In the genomic region with DNA sequence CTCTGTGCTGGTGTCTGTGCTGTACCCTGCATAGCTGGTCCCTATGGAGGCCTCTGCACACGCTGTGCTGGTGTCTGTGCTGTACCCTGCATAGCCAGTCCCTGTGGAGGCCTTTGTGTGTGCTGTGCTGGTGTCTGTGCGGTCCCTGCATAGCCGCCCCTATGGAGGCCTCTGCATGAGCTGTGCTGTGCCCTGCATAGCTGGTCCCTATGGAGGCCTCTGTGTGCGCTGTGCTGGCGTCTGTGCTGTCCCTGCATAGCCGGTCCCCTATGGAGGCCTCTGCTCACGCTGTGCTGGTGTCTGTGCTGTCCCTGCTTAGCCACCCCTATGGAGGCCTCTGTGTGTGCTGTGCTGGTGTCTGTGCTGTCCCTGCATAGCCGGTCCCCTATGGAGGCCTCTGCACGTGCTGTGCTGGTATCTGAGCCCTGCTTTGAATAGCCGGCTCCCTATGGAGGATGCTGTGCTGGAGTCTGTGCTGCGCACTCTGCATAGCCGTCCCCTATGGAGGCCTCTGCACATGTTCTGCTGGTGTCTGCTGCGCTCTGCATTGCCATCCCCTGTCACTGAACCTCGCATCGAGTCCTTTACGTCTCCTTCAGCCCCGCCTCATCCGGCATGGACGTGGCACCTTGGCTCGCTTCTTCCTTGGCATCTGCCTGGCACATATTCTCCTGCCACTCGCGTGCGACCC, we compare ENCODE assay signal across 17 cellular contexts. TPM values are rescaled to one million over a fixed set of nuclear protein-coding genes. Genes with fewer than 3 reads are reported as not detected.
DNase-seq lines count a peak whose midpoint lies in the region; ATAC-seq and TF ChIP-seq lines count a peak whose summit lies in the region.
"Had no signal": no experiment of that assay in that cellular context is flagged by ENCODE, and none has a peak within 500 bp of the region (broad histone marks: within the 10 kb centered on the region; RNA-seq: fewer than 3 reads in every experiment).

No MANE protein-coding gene starts in this region.

- H3K4me1 ChIP-seq in left ventricle myocardium inferior (peaks cover 6% of the 10 kb centered on the region), Panc1 (ENCODE audit: control insufficient read depth, insufficient read depth, low read length) (no peaks in the 10 kb centered on the region), right cardiac atrium (ENCODE audit: control insufficient read depth, insufficient read depth, low read length) (no peaks in the 10 kb centered on the region)

- no peak overlapping the region for H3K4me3 ChIP-seq in left ventricle myocardium inferior
- H3K4me3 ChIP-seq in Panc1 (ENCODE audit: low read depth in 2 of 2, low read length in 2 of 2): no peak overlapping the region
- no peak overlapping the region for H3K4me3 ChIP-seq in right cardiac atrium (ENCODE audit: low read length)
- H3K4me3 ChIP-seq: BLaER1 treated with 17β-estradiol and CSF1 and Interleukin-3, amounts not matched to agents 10 nM and 100 nM; GM23248 had no signal

- no peaks in the 10 kb centered on the region for H3K9me3 ChIP-seq in left ventricle myocardium inferior (replicated peaks)
- H3K9me3 ChIP-seq in Panc1 (ENCODE audit: control insufficient read depth, insufficient read depth, low read depth, low read length): no peaks in the 10 kb centered on the region
- no peaks in the 10 kb centered on the region for H3K9me3 ChIP-seq in right cardiac atrium (ENCODE audit: control insufficient read depth, low read length)

- in situ Hi-C loops in Panc1 (cut with HindIII; ENCODE audit: low pct_unique_long_range_greater_than_20kb, low sequenced_read_pairs): no loop called here

- TF ChIP-seq CTCF in left ventricle myocardium inferior (IDR thresholded peaks at IDR 0.05; ENCODE audit: borderline replicate concordance): no peak
- no peak for TF ChIP-seq CTCF in Panc1 (IDR thresholded peaks at IDR 0.05)

- H3K27ac ChIP-seq in left ventricle myocardium inferior (replicated peaks): no peak overlapping the region
- H3K27ac ChIP-seq in Panc1 (ENCODE audit: low read length): no peak overlapping the region
- no peak overlapping the region for H3K27ac ChIP-seq in right cardiac atrium (ENCODE audit: low read length)
- H3K27ac ChIP-seq: BLaER1 treated with 17β-estradiol and CSF1 and Interleukin-3, amounts not matched to agents 10 nM and 100 nM; GM23248 had no signal

- intact Hi-C loops in Right ventricle myocardium superior (cut with DNase I): no loop called here
- intact Hi-C loops in left ventricle myocardium inferior (cut with micrococcal nuclease): no loop called here
- intact Hi-C loops in Panc1 (cut with micrococcal nuclease; ENCODE audit: unreplicated experiment): no loop called here
- intact Hi-C loops in right cardiac atrium (cut with DNase I): no loop called here
- intact Hi-C loops in posterior vena cava (cut with DNase I): no loop called here

- CTCF ChIA-PET in Panc1 (lab: Charles Lee): no interaction called here

- POLR2A ChIA-PET in Panc1 (lab: Charles Lee): no interaction called here

- DNase-seq in Right ventricle myocardium superior: peak; percentile 36
- no peak for DNase-seq in left ventricle myocardium inferior
- DNase-seq in Panc1 (ENCODE audit: low read depth, low spot score): no peak
- peak in 2 of 3 donors; percentile 7 to 37 for DNase-seq in right cardiac atrium
- DNase-seq in posterior vena cava (ENCODE audit: low spot score): peak; percentile 51
- no peak for DNase-seq in hippocampal formation (lab: John Stamatoyannopoulos, UW)
- DNase-seq: DMS79 treated with DMSO at 0.1 percent for 48 hours, GM23248, KBM-7, MV-4-11, NCI-H1417 treated with DMSO at 0.1 percent for 48 hours, NCI-H1930, NCI-H446 had no signal

- 92% methylated on average over 23 of the region's 23 CpGs for WGBS in right cardiac atrium

- no TSS peak for BruUV-seq in Panc1 (replicated peaks; lab: Mats Ljungman, UMichigan)

- ATAC-seq in Right ventricle myocardium superior (ENCODE audit: poor library complexity) (no peak), Panc1 (peak; percentile 44), right cardiac atrium (no peak), HG02885 (IDR thresholded peaks at IDR 0.05; ENCODE audit: poor library complexity, unreplicated experiment) (no peak), HG03432 (IDR thresholded peaks at IDR 0.05; ENCODE audit: unreplicated experiment) (no peak)
- ATAC-seq: HCT116 had no signal

- H3K36me3 ChIP-seq in left ventricle myocardium inferior: peaks cover 86% of the 10 kb centered on the region
- peaks cover 9% of the 10 kb centered on the region for H3K36me3 ChIP-seq in Panc1 (ENCODE audit: control insufficient read depth, insufficient read depth, low read length)

- no peaks in the 10 kb centered on the region for H3K27me3 ChIP-seq in left ventricle myocardium inferior (ENCODE audit: low read depth)
- H3K27me3 ChIP-seq in Panc1 (ENCODE audit: control insufficient read depth, insufficient read depth, low read length): no peaks in the 10 kb centered on the region
- no peaks in the 10 kb centered on the region for H3K27me3 ChIP-seq in right cardiac atrium (ENCODE audit: control insufficient read depth, insufficient read depth)
- H3K27me3 ChIP-seq: BLaER1 treated with 17β-estradiol and CSF1 and Interleukin-3, amounts not matched to agents 10 nM and 100 nM had no signal

RNA-seq across cellular contexts. Expression of a gene that starts 6.2 kb away (rescaled TPM):
- total RNA-seq in Right ventricle myocardium superior (18.5 TPM), left ventricle myocardium inferior (17.5 TPM), Panc1 (2021; ENCODE audit: unreplicated experiment) (76.1 TPM), right cardiac atrium (10 to 100 TPM; 23.0 to 28.2 (median 26.4) TPM), posterior vena cava (10 to 100 TPM; 38.7 to 48.1 TPM)
- 69.6 TPM for polyA plus RNA-seq in Panc1 (2012; ENCODE audit: insufficient read length)
- 21.5 TPM for polyA plus RNA-seq in right cardiac atrium

RNA-seq across cellular contexts. Expression of a gene that starts 11.0 kb away (rescaled TPM):
- total RNA-seq in Right ventricle myocardium superior: 48.5 TPM
- total RNA-seq in left ventricle myocardium inferior: 39.1 TPM
- total RNA-seq in Panc1 (2021; ENCODE audit: unreplicated experiment): 356 TPM
- 397 TPM for polyA plus RNA-seq in Panc1 (2012; ENCODE audit: insufficient read length)
- 10 to 100 TPM; 52.7 to 73.5 (median 60.9) TPM for total RNA-seq in right cardiac atrium
- polyA plus RNA-seq in right cardiac atrium: 28.7 TPM
- 10 to 100 TPM; 14.9 to 15.5 TPM for total RNA-seq in posterior vena cava

Comparison
In these comparisons a context has a peak if more than half of its experiments do, and no peak if none do; other contexts are left out.
1. DNase-seq: peak in Right ventricle myocardium superior (single experiment), right cardiac atrium (2 of 3) and posterior vena cava (single experiment); none in left ventricle myocardium inferior (single experiment), Panc1 (single experiment) and hippocampal formation (0 of 2).